Comparison of ENCODE assay signal across 28 cellular contexts in genomic region chr12:66661357-66661756, GRCh38. TPM values are rescaled to one million over a fixed set of nuclear protein-coding genes. Genes with fewer than 3 reads are reported as not detected.
A peak's percentile ranks its signal among the peaks of the same experiment; 100 is the strongest.
DNase-seq lines count a peak whose midpoint lies in the region; ATAC-seq and TF ChIP-seq lines count a peak whose summit lies in the region.
"Had no signal": no experiment of that assay in that cellular context is flagged by ENCODE, and none has a peak within 500 bp of the region (broad histone marks: within the 10 kb centered on the region; RNA-seq: fewer than 3 reads in every experiment).

No MANE protein-coding gene starts in this region.

- H3K4me3 Mint-ChIP-seq in memory B cell = peak overlapping the region; percentile 14
- H3K4me3 Mint-ChIP-seq: H9, HFFc6 had no signal

- no peak overlapping the region for H2AK5ac ChIP-seq in trophoblast cell (ENCODE audit: low read length)

- H3K9me3 Mint-ChIP-seq in memory B cell = no peaks in the 10 kb centered on the region
- H3K9me3 Mint-ChIP-seq: H9, HFFc6 had no signal

- H3K18ac ChIP-seq in trophoblast cell (ENCODE audit: low read length) = no peak overlapping the region

- H3K4me1 ChIP-seq in BLaER1 (peaks cover 32% of the 10 kb centered on the region), OCI-LY1 (ENCODE audit: insufficient read depth, low read length, severe bottlenecking) (peaks cover 45% of the 10 kb centered on the region), trophoblast cell (ENCODE audit: control insufficient read depth in 1 of 2, insufficient read depth in 2 of 2, low read length in 2 of 2) (no peaks in the 10 kb centered on the region)

- no peak overlapping the region for H3K23ac ChIP-seq in trophoblast cell (ENCODE audit: low read length)

- no peaks in the 10 kb centered on the region for H3K27me3 ChIP-seq in BLaER1
- no peaks in the 10 kb centered on the region for H3K27me3 ChIP-seq in OCI-LY1 (ENCODE audit: insufficient read depth, low read length)
- H3K27me3 ChIP-seq in trophoblast cell (ENCODE audit: insufficient read depth, low read length) = no peaks in the 10 kb centered on the region

- H3K36me3 Mint-ChIP-seq in memory B cell = peaks cover 3% of the 10 kb centered on the region

- H3K79me2 ChIP-seq in OCI-LY1 (ENCODE audit: insufficient read depth, low read length) (no peaks in the 10 kb centered on the region), trophoblast cell (ENCODE audit: control insufficient read depth, insufficient read depth, low read length, poor library complexity) (no peaks in the 10 kb centered on the region)

- no peaks in the 10 kb centered on the region for H4K20me1 ChIP-seq in BLaER1
- no peaks in the 10 kb centered on the region for H4K20me1 ChIP-seq in OCI-LY1 (ENCODE audit: insufficient read depth, low read length)

- no peaks in the 10 kb centered on the region for H3K79me1 ChIP-seq in trophoblast cell (ENCODE audit: low read length)

- DNase-seq in GM13977 (ENCODE audit: low spot score) (peak; percentile 16), memory B cell (ENCODE audit: low spot score in 2 of 2) (no peak), foreskin melanocyte (no peak), NCI-H1092 (lab: John Stamatoyannopoulos, UW) (no peak), trophoblast cell (no peak)
- DNase-seq: 8988T; AML-193; DMS79; GM23248; H9; HFFc6; MM.1S; NCI-H1048; NCI-H1436; NCI-H1930; NCI-H510A treated with DMSO at 0.1 percent for 48 hours; NCI-H774; NK-92 treated with Interleukin-12 subunit alpha and Interleukin-12 subunit beta, amount 100 ng/mL, for 24 hours; OCI-M1; RPMI8226; SHP77 treated with DMSO at 0.1 percent for 48 hours; SK-N-SH had no signal

- no peaks in the 10 kb centered on the region for H3F3A ChIP-seq in OCI-LY1 (ENCODE audit: insufficient read depth, low read length)

- no peak overlapping the region for H2BK120ac ChIP-seq in trophoblast cell (ENCODE audit: insufficient read depth, low read length, poor library complexity)

- H3K4me1 Mint-ChIP-seq in memory B cell = peaks cover 15% of the 10 kb centered on the region
- H3K4me1 Mint-ChIP-seq: H9 had no signal

- no peaks in the 10 kb centered on the region for H3K27me3 Mint-ChIP-seq in memory B cell

- H2BK12ac ChIP-seq in trophoblast cell (ENCODE audit: low read length) = no peak overlapping the region

- H3K27ac ChIP-seq in BLaER1 = no peak overlapping the region
- no peak overlapping the region for H3K27ac ChIP-seq in OCI-LY1 (ENCODE audit: low read depth, low read length, poor library complexity, severe bottlenecking)
- no peak overlapping the region for H3K27ac ChIP-seq in trophoblast cell (ENCODE audit: low read depth, low read length)
- H3K27ac ChIP-seq: GM23248 had no signal

- H4K91ac ChIP-seq in trophoblast cell (ENCODE audit: low read depth, low read length) = no peak overlapping the region

- H3K9me3 ChIP-seq in BLaER1 (no peaks in the 10 kb centered on the region), OCI-LY1 (ENCODE audit: low read length) (no peaks in the 10 kb centered on the region), trophoblast cell (ENCODE audit: insufficient read depth, low read depth, low read length) (no peaks in the 10 kb centered on the region)
- H3K9me3 ChIP-seq: SK-N-SH had no signal

- H4K12ac ChIP-seq in trophoblast cell (ENCODE audit: low read depth, low read length) = no peak overlapping the region

- H2AFZ ChIP-seq in OCI-LY1 (ENCODE audit: low read length) = no peak overlapping the region
- no peak overlapping the region for H2AFZ ChIP-seq in trophoblast cell (ENCODE audit: insufficient read depth, low read length, poor library complexity)
- H2AFZ ChIP-seq: GM23248 had no signal

- TF ChIP-seq CTCF in GM13977 (IDR thresholded peaks at IDR 0.05; ENCODE audit: extremely low read depth, insufficient read depth, missing control alignments) (no peak), OCI-LY1 (IDR thresholded peaks at IDR 0.05; ENCODE audit: low read length) (no peak)

- in situ Hi-C loops in GM13977 (cut with MboI; ENCODE audit: low pct_unique_long_range_greater_than_20kb, low sequenced_read_pairs, unreplicated experiment) = no loop called here

- ATAC-seq in memory B cell (ENCODE audit: low read depth) (no peak), GM19467 (IDR thresholded peaks at IDR 0.05; ENCODE audit: unreplicated experiment) (no peak)
- ATAC-seq: HepG2, K562 had no signal

- WGBS in trophoblast cell (ENCODE audit: extremely low coverage, insufficient coverage, insufficient read length) = no CpG with 5 or more reads among the region's 2 CpGs

- H3K9ac ChIP-seq in BLaER1 (no peak overlapping the region), OCI-LY1 (ENCODE audit: low read length) (no peak overlapping the region), trophoblast cell (ENCODE audit: low read length) (no peak overlapping the region)
- H3K9ac ChIP-seq: GM23248, SK-N-SH had no signal

- H3K14ac ChIP-seq in trophoblast cell (ENCODE audit: low read length) = no peak overlapping the region

- H3K4me2 ChIP-seq in BLaER1 = peak overlapping the region; percentile 67
- 0 out of 2 replicates have a peak overlapping the region, but pooled peaks have one; percentile 4 for H3K4me2 ChIP-seq in OCI-LY1 (ENCODE audit: low read length)
- no peak overlapping the region for H3K4me2 ChIP-seq in trophoblast cell (ENCODE audit: low read length)
- H3K4me2 ChIP-seq: SK-N-SH had no signal

- no peak overlapping the region for H2BK5ac ChIP-seq in trophoblast cell (ENCODE audit: low read depth, low read length, poor library complexity)

- no peak overlapping the region for H3K27ac Mint-ChIP-seq in memory B cell
- H3K27ac Mint-ChIP-seq: H9, HFFc6 had no signal

- no peak overlapping the region for H3K4me3 ChIP-seq in BLaER1
- H3K4me3 ChIP-seq in OCI-LY1 (ENCODE audit: low read depth, low read length, poor library complexity, severe bottlenecking) = no peak overlapping the region
- no peak overlapping the region for H3K4me3 ChIP-seq in trophoblast cell (ENCODE audit: low read depth, low read length)
- H3K4me3 ChIP-seq: GM23248, K562 had no signal

- H3K36me3 ChIP-seq in BLaER1 = no peaks in the 10 kb centered on the region
- no peaks in the 10 kb centered on the region for H3K36me3 ChIP-seq in OCI-LY1 (ENCODE audit: insufficient read depth, low read length)
- H3K36me3 ChIP-seq in trophoblast cell (ENCODE audit: control insufficient read depth in 1 of 2, insufficient read depth in 2 of 2, low read length in 2 of 2) = no peaks in the 10 kb centered on the region

- H3K9me2 ChIP-seq in OCI-LY1 (ENCODE audit: low read depth, low read length) = no peaks in the 10 kb centered on the region
- H3K9me2 ChIP-seq: SK-N-SH had no signal

- H3K4ac ChIP-seq in trophoblast cell (ENCODE audit: low read depth, low read length) = no peak overlapping the region

- H4K8ac ChIP-seq in trophoblast cell (ENCODE audit: low read depth, low read length) = no peak overlapping the region

RNA-seq across cellular contexts. Expression of gene GRIP1, which starts 17.5 kb away (rescaled TPM):
- 15.0 and 19.5 TPM in 2 replicates for polyA plus RNA-seq in trophoblast cell (2013)
- polyA plus RNA-seq: AG04450, GM23248, HepG2 had no signal
